Comparison of ENCODE assay signal across 15 cellular contexts in the genomic region with DNA sequence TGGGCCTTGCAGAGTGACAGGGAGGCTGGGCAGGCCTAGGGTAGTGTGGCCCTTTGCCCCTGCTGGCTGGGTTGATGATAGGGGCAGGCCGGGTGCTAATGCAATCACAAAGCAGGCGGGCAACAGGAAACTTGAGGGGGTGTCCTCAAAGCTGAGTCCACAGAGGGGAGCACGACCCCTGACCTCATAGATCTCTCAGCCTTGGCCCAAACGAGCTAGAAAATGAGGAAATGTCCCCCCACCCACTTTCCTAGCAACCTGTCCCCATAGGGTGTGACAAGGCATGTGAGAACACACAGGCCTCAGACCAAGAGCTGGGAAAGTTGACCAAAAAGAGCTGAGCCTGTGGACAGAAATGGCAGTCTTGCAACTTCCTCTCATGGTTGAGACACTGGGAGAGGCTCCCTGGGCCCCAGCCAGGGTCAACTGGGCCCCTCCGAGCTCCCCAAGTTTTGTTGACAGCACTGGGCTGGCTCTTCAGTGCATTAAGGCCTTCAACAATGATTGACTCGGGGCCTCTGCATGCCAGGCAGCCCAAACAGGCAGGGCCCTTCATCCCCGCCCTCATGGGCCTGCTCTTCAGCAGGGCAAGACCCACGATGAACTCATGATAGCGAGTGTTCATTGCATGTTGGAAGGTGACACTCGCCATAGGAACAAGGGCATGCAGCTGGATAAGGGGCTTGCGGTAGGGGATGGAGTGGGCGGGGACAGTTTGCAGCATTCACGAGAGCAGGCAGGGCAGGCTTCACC.
A peak's percentile ranks its signal among the peaks of the same experiment; 100 is the strongest.
DNase-seq lines count a peak whose midpoint lies in the region; ATAC-seq and TF ChIP-seq lines count a peak whose summit lies in the region.
"Had no signal": no experiment of that assay in that cellular context is flagged by ENCODE, and none has a peak within 500 bp of the region (broad histone marks: within the 10 kb centered on the region; RNA-seq: fewer than 3 reads in every experiment).

No MANE protein-coding gene starts in this region.

- H3K4me3 ChIP-seq in DND-41 (ENCODE audit: low read depth in 1 of 2, low read length in 2 of 2) (no peak overlapping the region), neutrophil (ENCODE audit: low read depth in 1 of 2, low read length in 1 of 2) (peak overlapping the region; percentile 78 to 92)
- H3K4me3 ChIP-seq: ovary had no signal

- no peak overlapping the region for H3K9ac ChIP-seq in DND-41 (ENCODE audit: low read depth, low read length)

- H3K27me3 ChIP-seq in DND-41 (ENCODE audit: insufficient read depth, low read length, poor library complexity) (no peaks in the 10 kb centered on the region), neutrophil (no peaks in the 10 kb centered on the region)
- H3K27me3 ChIP-seq: ovary had no signal

- H3K27ac ChIP-seq in DND-41 (ENCODE audit: low read length) (no peak overlapping the region), epithelial cell of prostate (peak overlapping the region; percentile 38), neutrophil (peak overlapping the region; percentile 99)
- H3K27ac ChIP-seq: ovary had no signal

- peak overlapping the region; percentile 38 for H2AFZ ChIP-seq in DND-41 (ENCODE audit: low read depth, low read length)

- no peaks in the 10 kb centered on the region for H4K20me1 ChIP-seq in DND-41 (ENCODE audit: insufficient read depth, low read length)

- no peaks in the 10 kb centered on the region for H3K9me3 ChIP-seq in DND-41 (ENCODE audit: insufficient read depth, low read length, severe bottlenecking)
- no peaks in the 10 kb centered on the region for H3K9me3 ChIP-seq in neutrophil
- H3K9me3 ChIP-seq: ovary had no signal

- H3K4me1 ChIP-seq in DND-41 (ENCODE audit: insufficient read depth, low read length): no peaks in the 10 kb centered on the region
- peaks cover 83 to 91% of the 10 kb centered on the region in 2 experiments for H3K4me1 ChIP-seq in neutrophil (ENCODE audit: control insufficient read depth in 1 of 2, insufficient read depth in 1 of 2, low read depth in 1 of 2, low read length in 1 of 2)

- ATAC-seq in DND-41 (ENCODE audit: insufficient read depth, low read depth): no peak
- ATAC-seq in GM19035 (IDR thresholded peaks at IDR 0.05; ENCODE audit: unreplicated experiment): no peak

- DNase-seq in DND-41: no peak
- peak; percentile 78 for DNase-seq in NOMO-1 treated with DMSO at 0.1 percent for 48 hours (lab: John Stamatoyannopoulos, UW; ENCODE audit: unreplicated experiment)
- no peak for DNase-seq in epithelial cell of prostate (ENCODE audit: low read depth, low spot score)
- DNase-seq in NCI-H82 (lab: John Stamatoyannopoulos, UW): no peak
- no peak for DNase-seq in stimulated activated CD4-positive, alpha-beta T cell treated with anti-CD3 and anti-CD28 coated beads, Interleukin-1b, Interleukin-23, amount 100 ng/mL, for 48 hours
- no peak for DNase-seq in GM10266 (ENCODE audit: extremely low spot score)
- DNase-seq: aorta, cortex of kidney, DMS53, NCI-H1048, NCI-H748 treated with DMSO at 0.1 percent for 48 hours, SHP77 treated with DMSO at 0.1 percent for 48 hours had no signal

- H3K79me2 ChIP-seq in DND-41 (ENCODE audit: insufficient read depth, low read length): no peaks in the 10 kb centered on the region

- H3K4me2 ChIP-seq in DND-41 (ENCODE audit: insufficient read depth, low read length): no peak overlapping the region

- H3K36me3 ChIP-seq in DND-41 (ENCODE audit: insufficient read depth, low read length) (no peaks in the 10 kb centered on the region), neutrophil (peaks cover 4% of the 10 kb centered on the region)
- H3K36me3 ChIP-seq: ovary had no signal

- TF ChIP-seq CTCF in DND-41 (IDR thresholded peaks at IDR 0.05; ENCODE audit: borderline replicate concordance, extremely low read depth, low read length, poor library complexity, severe bottlenecking) (no peak), neutrophil (IDR thresholded peaks at IDR 0.05) (no peak), GM10266 (IDR thresholded peaks at IDR 0.05; ENCODE audit: control insufficient read depth, insufficient read depth, low read depth, missing control alignments) (no peak)

Comparison
In these comparisons a context has a peak if more than half of its experiments do, and no peak if none do; other contexts are left out.
1. H3K4me3 ChIP-seq: peak in neutrophil (2 of 2); none in DND-41 (0 of 2).